18 cellular contexts compared by ENCODE assay signal in the genomic region with DNA sequence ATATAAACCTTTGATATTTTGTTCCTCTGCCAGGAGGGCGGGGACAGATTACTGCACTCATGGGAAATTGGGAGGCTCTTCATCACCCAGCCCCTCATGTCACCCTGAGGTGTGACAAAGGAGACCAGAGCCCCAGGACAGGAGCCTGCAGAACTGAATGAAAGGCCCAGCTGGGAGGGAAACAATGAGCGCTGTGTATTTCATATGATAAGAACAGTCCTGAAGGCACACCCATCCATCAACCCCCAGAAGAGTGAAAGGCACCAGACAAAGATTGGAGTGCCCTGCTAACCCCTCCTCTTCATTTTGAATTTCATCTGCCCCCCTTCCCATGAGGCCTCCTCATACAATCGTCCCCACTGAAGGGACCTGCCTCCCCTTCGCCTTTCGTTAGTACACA.
A peak's percentile ranks its signal among the peaks of the same experiment; 100 is the strongest.
DNase-seq lines count a peak whose midpoint lies in the region; ATAC-seq and TF ChIP-seq lines count a peak whose summit lies in the region.
"Had no signal": no experiment of that assay in that cellular context is flagged by ENCODE, and none has a peak within 500 bp of the region (broad histone marks: within the 10 kb centered on the region; RNA-seq: fewer than 3 reads in every experiment).

No MANE protein-coding gene starts in this region.

- H3K36me3 Mint-ChIP-seq in mesothelial cell of epicardium (peaks cover 2% of the 10 kb centered on the region), progenitor cell of endocrine pancreas (ENCODE audit: insufficient read depth) (peaks cover 2% of the 10 kb centered on the region)

- H3K4me3 Mint-ChIP-seq in mesothelial cell of epicardium (no peak overlapping the region), progenitor cell of endocrine pancreas (ENCODE audit: low read depth) (no peak overlapping the region)
- H3K4me3 Mint-ChIP-seq: CD4-positive, alpha-beta T cell; GM23338 had no signal

- H3K27me3 Mint-ChIP-seq in mesothelial cell of epicardium (ENCODE audit: low read depth) (no peaks in the 10 kb centered on the region), progenitor cell of endocrine pancreas (no peaks in the 10 kb centered on the region)
- H3K27me3 Mint-ChIP-seq: CD4-positive, alpha-beta T cell had no signal

- H3K9me3 Mint-ChIP-seq in mesothelial cell of epicardium (peaks cover 4% of the 10 kb centered on the region), progenitor cell of endocrine pancreas (ENCODE audit: low read depth) (no peaks in the 10 kb centered on the region)
- H3K9me3 Mint-ChIP-seq: CD4-positive, alpha-beta T cell; GM23338 had no signal

- H3K27ac Mint-ChIP-seq in mesothelial cell of epicardium, result peak overlapping the region; percentile 83
- peak overlapping the region; percentile 82 for H3K27ac Mint-ChIP-seq in progenitor cell of endocrine pancreas
- H3K27ac Mint-ChIP-seq: CD4-positive, alpha-beta T cell; GM23338 had no signal

- DNase-seq in NCI-H1436 (lab: John Stamatoyannopoulos, UW), result peak; percentile 30
- peak; percentile 45 for DNase-seq in NCI-H2227 treated with DMSO at 0.1 percent for 48 hours (lab: John Stamatoyannopoulos, UW)
- no peak for DNase-seq in mesothelial cell of epicardium (ENCODE audit: low spot score in 2 of 2, unreplicated experiment in 2 of 2)
- no peak for DNase-seq in progenitor cell of endocrine pancreas (ENCODE audit: low spot score, unreplicated experiment)
- DNase-seq: Calu3; CD4-positive, alpha-beta T cell; DMS153; IMR-90; NCI-H1092 treated with DMSO at 0.1 percent for 48 hours; NCI-H1694 treated with DMSO at 0.1 percent for 48 hours; NCI-H2081 treated with DMSO at 0.1 percent for 48 hours; NCI-H510A treated with DMSO at 0.1 percent for 48 hours; OCI-M1; T-helper 1 cell had no signal

- H3K4me1 Mint-ChIP-seq in mesothelial cell of epicardium, result peaks cover 19% of the 10 kb centered on the region
- peaks cover 32% of the 10 kb centered on the region for H3K4me1 Mint-ChIP-seq in progenitor cell of endocrine pancreas (ENCODE audit: low read depth)
- H3K4me1 Mint-ChIP-seq: GM23338 had no signal

- TF ChIP-seq CTCF in mesothelial cell of epicardium (IDR thresholded peaks at IDR 0.05; ENCODE audit: unreplicated experiment) (no peak), progenitor cell of endocrine pancreas (IDR thresholded peaks at IDR 0.05; ENCODE audit: unreplicated experiment) (no peak)

- ATAC-seq in HG03565 (IDR thresholded peaks at IDR 0.05; ENCODE audit: unreplicated experiment) (no peak), HG02610 (IDR thresholded peaks at IDR 0.05; ENCODE audit: unreplicated experiment) (no peak), HG03135 (IDR thresholded peaks at IDR 0.05; ENCODE audit: unreplicated experiment) (no peak)
- ATAC-seq: GM23338 had no signal

Comparison
In these comparisons a context has a peak if more than half of its experiments do, and no peak if none do; other contexts are left out.
1. DNase-seq: peak in NCI-H1436 (single experiment) and NCI-H2227 treated with DMSO at 0.1 percent for 48 hours (single experiment); none in mesothelial cell of epicardium (0 of 2) and progenitor cell of endocrine pancreas (single experiment).